In the genomic region with DNA sequence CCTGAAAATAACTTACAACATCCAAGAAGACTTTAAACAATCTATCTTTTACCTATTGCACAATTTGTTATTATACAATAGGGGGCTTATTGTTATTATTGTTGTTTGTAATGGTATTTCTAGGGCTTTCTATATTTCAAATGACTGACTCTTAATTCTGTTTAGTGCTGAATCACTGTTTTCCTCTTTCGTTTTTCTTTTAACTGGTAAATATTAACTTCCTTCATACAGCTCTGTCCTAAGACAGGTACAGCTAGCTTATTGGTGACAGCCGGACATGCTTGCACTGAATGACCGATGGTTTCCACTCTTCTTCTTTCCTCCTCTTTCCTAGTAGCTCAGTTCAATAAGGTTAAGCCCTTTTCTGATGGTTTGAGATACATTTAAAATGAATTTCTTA, we compare ENCODE assay signal across 1 cellular context.
TF ChIP-seq lines count a peak whose summit lies in the region.

No MANE protein-coding gene starts in this region.

TF ChIP-seq in K562, 482 proteins besides CTCF, POLR2A, EP300 and RAD21:
- TF ChIP-seq FOS (IDR thresholded peaks at IDR 0.05; ENCODE audit: extremely low read depth, insufficient read length) (no peak), PHB (CRISPR knock-in tag; IDR thresholded peaks at IDR 0.05) (no peak), CEBPB (tag; IDR thresholded peaks at IDR 0.05) (peak; percentile 38; the same call in 1 of the 2 replicates), CEBPG (CRISPR knock-in tag; IDR thresholded peaks at IDR 0.05) (no peak), CEBPG (tag; conservative IDR thresholded peaks at IDR 0.05 in 1 of 2, IDR thresholded peaks at IDR 0.05 in 1 of 2) (peak in 1 of 2 experiments; percentile 48; a peak in 2 of 4 replicates), ZNF232 (CRISPR knock-in tag; IDR thresholded peaks at IDR 0.05) (no peak), ELF1 (tag; IDR thresholded peaks at IDR 0.05) (no peak), ZNF583 (CRISPR knock-in tag; IDR thresholded peaks at IDR 0.05) (no peak), RFX5 (IDR thresholded peaks at IDR 0.05; ENCODE audit: low read depth, low read length) (no peak), DDX20 (tag; IDR thresholded peaks at IDR 0.05; ENCODE audit: low read depth) (no peak)
- TF ChIP-seq, protein P1, sequence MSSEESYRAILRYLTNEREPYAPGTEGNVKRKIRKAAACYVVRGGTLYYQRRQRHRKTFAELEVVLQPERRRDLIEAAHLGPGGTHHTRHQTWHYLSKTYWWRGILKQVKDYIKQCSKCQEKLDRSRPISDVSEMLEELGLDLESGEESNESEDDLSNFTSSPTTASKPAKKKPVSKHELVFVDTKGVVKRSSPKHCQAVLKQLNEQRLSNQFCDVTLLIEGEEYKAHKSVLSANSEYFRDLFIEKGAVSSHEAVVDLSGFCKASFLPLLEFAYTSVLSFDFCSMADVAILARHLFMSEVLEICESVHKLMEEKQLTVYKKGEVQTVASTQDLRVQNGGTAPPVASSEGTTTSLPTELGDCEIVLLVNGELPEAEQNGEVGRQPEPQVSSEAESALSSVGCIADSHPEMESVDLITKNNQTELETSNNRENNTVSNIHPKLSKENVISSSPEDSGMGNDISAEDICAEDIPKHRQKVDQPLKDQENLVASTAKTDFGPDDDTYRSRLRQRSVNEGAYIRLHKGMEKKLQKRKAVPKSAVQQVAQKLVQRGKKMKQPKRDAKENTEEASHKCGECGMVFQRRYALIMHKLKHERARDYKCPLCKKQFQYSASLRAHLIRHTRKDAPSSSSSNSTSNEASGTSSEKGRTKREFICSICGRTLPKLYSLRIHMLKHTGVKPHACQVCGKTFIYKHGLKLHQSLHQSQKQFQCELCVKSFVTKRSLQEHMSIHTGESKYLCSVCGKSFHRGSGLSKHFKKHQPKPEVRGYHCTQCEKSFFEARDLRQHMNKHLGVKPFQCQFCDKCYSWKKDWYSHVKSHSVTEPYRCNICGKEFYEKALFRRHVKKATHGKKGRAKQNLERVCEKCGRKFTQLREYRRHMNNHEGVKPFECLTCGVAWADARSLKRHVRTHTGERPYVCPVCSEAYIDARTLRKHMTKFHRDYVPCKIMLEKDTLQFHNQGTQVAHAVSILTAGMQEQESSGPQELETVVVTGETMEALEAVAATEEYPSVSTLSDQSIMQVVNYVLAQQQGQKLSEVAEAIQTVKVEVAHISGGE (CRISPR knock-in tag; IDR thresholded peaks at IDR 0.05), result no peak
- TF ChIP-seq, protein P2, sequence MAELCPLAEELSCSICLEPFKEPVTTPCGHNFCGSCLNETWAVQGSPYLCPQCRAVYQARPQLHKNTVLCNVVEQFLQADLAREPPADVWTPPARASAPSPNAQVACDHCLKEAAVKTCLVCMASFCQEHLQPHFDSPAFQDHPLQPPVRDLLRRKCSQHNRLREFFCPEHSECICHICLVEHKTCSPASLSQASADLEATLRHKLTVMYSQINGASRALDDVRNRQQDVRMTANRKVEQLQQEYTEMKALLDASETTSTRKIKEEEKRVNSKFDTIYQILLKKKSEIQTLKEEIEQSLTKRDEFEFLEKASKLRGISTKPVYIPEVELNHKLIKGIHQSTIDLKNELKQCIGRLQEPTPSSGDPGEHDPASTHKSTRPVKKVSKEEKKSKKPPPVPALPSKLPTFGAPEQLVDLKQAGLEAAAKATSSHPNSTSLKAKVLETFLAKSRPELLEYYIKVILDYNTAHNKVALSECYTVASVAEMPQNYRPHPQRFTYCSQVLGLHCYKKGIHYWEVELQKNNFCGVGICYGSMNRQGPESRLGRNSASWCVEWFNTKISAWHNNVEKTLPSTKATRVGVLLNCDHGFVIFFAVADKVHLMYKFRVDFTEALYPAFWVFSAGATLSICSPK (IDR thresholded peaks at IDR 0.05; ENCODE audit: borderline replicate concordance), result no peak
